ENCODE assay signal across 1 cellular context in the genomic region with DNA sequence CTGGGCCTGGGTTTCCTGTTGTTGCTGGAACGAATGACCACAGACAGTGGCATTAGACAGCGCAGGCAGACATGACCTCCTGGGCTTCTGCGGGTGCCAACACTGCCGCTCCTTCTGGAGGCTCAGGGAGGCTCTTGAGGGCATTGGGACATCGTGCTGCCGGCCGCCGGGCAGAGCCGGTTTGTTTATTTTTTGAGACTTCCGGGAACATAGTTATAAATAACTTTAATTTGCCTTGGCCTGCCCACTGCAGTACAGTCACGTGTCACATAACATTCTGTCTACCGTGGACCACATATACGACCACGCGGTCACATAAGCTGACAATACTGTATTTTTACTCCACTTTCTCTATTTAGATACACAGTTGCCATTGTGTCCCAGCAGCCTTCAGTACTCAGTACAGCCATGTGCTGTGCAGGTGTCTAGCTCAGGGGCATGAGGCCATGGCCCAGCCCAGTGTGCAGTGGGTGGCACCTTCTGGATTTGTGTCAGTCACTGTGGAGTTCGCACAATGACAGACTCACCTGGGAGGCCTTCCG.
TF ChIP-seq lines count a peak whose summit lies in the region.

No MANE protein-coding gene starts in this region.

TF ChIP-seq in IMR-90, 13 proteins besides CTCF, POLR2A, EP300 and RAD21:
- TF ChIP-seq, protein P1, sequence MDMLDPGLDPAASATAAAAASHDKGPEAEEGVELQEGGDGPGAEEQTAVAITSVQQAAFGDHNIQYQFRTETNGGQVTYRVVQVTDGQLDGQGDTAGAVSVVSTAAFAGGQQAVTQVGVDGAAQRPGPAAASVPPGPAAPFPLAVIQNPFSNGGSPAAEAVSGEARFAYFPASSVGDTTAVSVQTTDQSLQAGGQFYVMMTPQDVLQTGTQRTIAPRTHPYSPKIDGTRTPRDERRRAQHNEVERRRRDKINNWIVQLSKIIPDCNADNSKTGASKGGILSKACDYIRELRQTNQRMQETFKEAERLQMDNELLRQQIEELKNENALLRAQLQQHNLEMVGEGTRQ (IDR thresholded peaks at IDR 0.05; ENCODE audit: low read depth, low read length): peak; percentile 88
- TF ChIP-seq MAZ (IDR thresholded peaks at IDR 0.05; ENCODE audit: borderline replicate concordance, low read depth, low read length): no peak
- no peak for TF ChIP-seq RCOR1 (IDR thresholded peaks at IDR 0.05; ENCODE audit: insufficient replicate concordance, low read length)
- TF ChIP-seq, protein P2, sequence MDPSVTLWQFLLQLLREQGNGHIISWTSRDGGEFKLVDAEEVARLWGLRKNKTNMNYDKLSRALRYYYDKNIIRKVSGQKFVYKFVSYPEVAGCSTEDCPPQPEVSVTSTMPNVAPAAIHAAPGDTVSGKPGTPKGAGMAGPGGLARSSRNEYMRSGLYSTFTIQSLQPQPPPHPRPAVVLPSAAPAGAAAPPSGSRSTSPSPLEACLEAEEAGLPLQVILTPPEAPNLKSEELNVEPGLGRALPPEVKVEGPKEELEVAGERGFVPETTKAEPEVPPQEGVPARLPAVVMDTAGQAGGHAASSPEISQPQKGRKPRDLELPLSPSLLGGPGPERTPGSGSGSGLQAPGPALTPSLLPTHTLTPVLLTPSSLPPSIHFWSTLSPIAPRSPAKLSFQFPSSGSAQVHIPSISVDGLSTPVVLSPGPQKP (IDR thresholded peaks at IDR 0.05; ENCODE audit: borderline replicate concordance, low read depth, low read length): no peak
- TF ChIP-seq NFE2L2 (IDR thresholded peaks at IDR 0.05; ENCODE audit: low read depth, low read length): no peak
- peak; percentile 48; the same call in 1 of the 2 replicates for TF ChIP-seq MXI1 (IDR thresholded peaks at IDR 0.05; ENCODE audit: borderline replicate concordance, low read depth, low read length)
- TF ChIP-seq CHD1 (IDR thresholded peaks at IDR 0.05; ENCODE audit: low read depth, low read length): no peak
- TF ChIP-seq FOS (IDR thresholded peaks at IDR 0.05; ENCODE audit: low read depth, low read length): no peak
- TF ChIP-seq MAFK (IDR thresholded peaks at IDR 0.05; ENCODE audit: low read depth, low read length): no peak
- peak; percentile 70 for TF ChIP-seq BHLHE40 (IDR thresholded peaks at IDR 0.05; ENCODE audit: low read depth, low read length)
- no peak for TF ChIP-seq RFX5 (IDR thresholded peaks at IDR 0.05; ENCODE audit: low read depth, low read length)
- peak; percentile 50 for TF ChIP-seq CEBPB (IDR thresholded peaks at IDR 0.05; ENCODE audit: low read depth, low read length)
- no peak for TF ChIP-seq SMC3 (IDR thresholded peaks at IDR 0.05; ENCODE audit: low read depth, low read length)
